Comparison of ENCODE assay signal across 3 cellular contexts in genomic region chr9:20092560-20092959, GRCh38.
TF ChIP-seq lines count a peak whose summit lies in the region.

No MANE protein-coding gene starts in this region.

TF ChIP-seq in A549, 52 proteins besides CTCF, POLR2A, EP300 and RAD21:
- TF ChIP-seq REST (IDR thresholded peaks at IDR 0.05) (no peak), MAFK (IDR thresholded peaks at IDR 0.05; ENCODE audit: partially characterized antibody) (peak; percentile 95)

TF ChIP-seq in IMR-90, 13 proteins besides CTCF, POLR2A, EP300 and RAD21:
- peak; percentile 95 for TF ChIP-seq MAFK (IDR thresholded peaks at IDR 0.05; ENCODE audit: low read depth, low read length)
- TF ChIP-seq RFX5 (IDR thresholded peaks at IDR 0.05; ENCODE audit: low read depth, low read length) = no peak

TF ChIP-seq in H1, 55 proteins besides CTCF, POLR2A, EP300 and RAD21:
- TF ChIP-seq KDM1A (IDR thresholded peaks at IDR 0.05; ENCODE audit: borderline replicate concordance, low read length) (no peak), CREB1 (IDR thresholded peaks at IDR 0.05) (no peak), GTF2F1 (IDR thresholded peaks at IDR 0.05; ENCODE audit: borderline replicate concordance, low read depth, low read length) (no peak), MAFK (IDR thresholded peaks at IDR 0.05; ENCODE audit: low read depth, low read length) (peak; percentile 78), RBBP5 (IDR thresholded peaks at IDR 0.05; ENCODE audit: borderline replicate concordance, low read depth, low read length) (no peak), CBX5 (IDR thresholded peaks at IDR 0.05; ENCODE audit: low read depth, low read length) (no peak)
